Comparison of ENCODE assay signal across 1 cellular context in genomic region chr17:50459081-50459676, GRCh38.
TF ChIP-seq lines count a peak whose summit lies in the region.

No MANE protein-coding gene starts in this region.

TF ChIP-seq in HepG2, 621 proteins besides CTCF, POLR2A, EP300 and RAD21 (continued from another document and continues in another):
- TF ChIP-seq ZNF407 (CRISPR knock-in tag; IDR thresholded peaks at IDR 0.05; ENCODE audit: not compliant biosample characterization), result no peak
- TF ChIP-seq PITX1 (CRISPR knock-in tag; IDR thresholded peaks at IDR 0.05), result no peak
- TF ChIP-seq ZNF124 (CRISPR knock-in tag; IDR thresholded peaks at IDR 0.05), result no peak
- peak; percentile 44; the same call in 1 of the 2 replicates for TF ChIP-seq PPARG (CRISPR knock-in tag; conservative IDR thresholded peaks at IDR 0.05)
- TF ChIP-seq ZNF44 (CRISPR knock-in tag; IDR thresholded peaks at IDR 0.05), result no peak
- TF ChIP-seq HDAC1 (CRISPR knock-in tag; IDR thresholded peaks at IDR 0.05), result peak; percentile 83
- peak in 1 of 2 experiments; percentile 61; a peak in 2 of 4 replicates for TF ChIP-seq HMGXB4 (CRISPR knock-in tag; IDR thresholded peaks at IDR 0.05; ENCODE audit: borderline replicate concordance in 1 of 2, low read depth in 1 of 2)
- TF ChIP-seq NFE2 (CRISPR knock-in tag; IDR thresholded peaks at IDR 0.05), result no peak
- no peak for TF ChIP-seq TRIM22 (IDR thresholded peaks at IDR 0.05)
- TF ChIP-seq PAF1 (CRISPR knock-in tag; IDR thresholded peaks at IDR 0.05), result no peak
- no peak for TF ChIP-seq PHB2 (IDR thresholded peaks at IDR 0.05; ENCODE audit: partially characterized antibody)
- TF ChIP-seq THAP9 (CRISPR knock-in tag; IDR thresholded peaks at IDR 0.05; ENCODE audit: borderline replicate concordance), result peak; percentile 36; the same call in 1 of the 2 replicates
- TF ChIP-seq KDM5B (CRISPR knock-in tag; IDR thresholded peaks at IDR 0.05; ENCODE audit: borderline replicate concordance), result peak; percentile 23; the same call in 1 of the 2 replicates
- TF ChIP-seq PHF5A (CRISPR knock-in tag; IDR thresholded peaks at IDR 0.05; ENCODE audit: low read depth, unreplicated experiment), result peak; percentile 54
- TF ChIP-seq ELF1 (CRISPR knock-in tag; IDR thresholded peaks at IDR 0.05), result no peak; the same call in 1 of the 2 replicates
- peak; percentile 42 for TF ChIP-seq ATF2 (CRISPR knock-in tag; IDR thresholded peaks at IDR 0.05)
- TF ChIP-seq ZNF792 (CRISPR knock-in tag; IDR thresholded peaks at IDR 0.05), result peak; percentile 88
- TF ChIP-seq ZNF83 (CRISPR knock-in tag; IDR thresholded peaks at IDR 0.05; ENCODE audit: borderline replicate concordance), result no peak
- no peak for TF ChIP-seq SIX1 (CRISPR knock-in tag; IDR thresholded peaks at IDR 0.05; ENCODE audit: borderline replicate concordance)
- TF ChIP-seq ZBTB1 (CRISPR knock-in tag; IDR thresholded peaks at IDR 0.05; ENCODE audit: borderline replicate concordance), result no peak
- peak; percentile 48; the same call in 1 of the 2 replicates for TF ChIP-seq SALL2 (CRISPR knock-in tag; IDR thresholded peaks at IDR 0.05)
- TF ChIP-seq ZNF776 (CRISPR knock-in tag; IDR thresholded peaks at IDR 0.05), result peak; percentile 1; the same call in 1 of the 2 replicates
- TF ChIP-seq GZF1 (CRISPR knock-in tag; IDR thresholded peaks at IDR 0.05), result no peak
- TF ChIP-seq SNAPC4 (CRISPR knock-in tag; IDR thresholded peaks at IDR 0.05), result no peak
- TF ChIP-seq ZMYM4 (CRISPR knock-in tag; IDR thresholded peaks at IDR 0.05), result no peak
- TF ChIP-seq PREB (CRISPR knock-in tag; IDR thresholded peaks at IDR 0.05), result no peak
- no peak for TF ChIP-seq ZNF282 (IDR thresholded peaks at IDR 0.05; ENCODE audit: partially characterized antibody)
- TF ChIP-seq KAT8 (CRISPR knock-in tag; IDR thresholded peaks at IDR 0.05), result peak; percentile 66; the same call in 1 of the 2 replicates
- no peak for TF ChIP-seq DR1 (CRISPR knock-in tag; IDR thresholded peaks at IDR 0.05)
- peak; percentile 57; the same call in 1 of the 2 replicates for TF ChIP-seq ARNT2 (CRISPR knock-in tag; IDR thresholded peaks at IDR 0.05; ENCODE audit: low read depth)
- TF ChIP-seq ZNF235 (CRISPR knock-in tag; IDR thresholded peaks at IDR 0.05; ENCODE audit: borderline replicate concordance), result no peak
- no peak for TF ChIP-seq MAFK (conservative IDR thresholded peaks at IDR 0.05 in 1 of 2, IDR thresholded peaks at IDR 0.05 in 1 of 2; ENCODE audit: low read length in 2 of 2)
- no peak for TF ChIP-seq THYN1 (CRISPR knock-in tag; IDR thresholded peaks at IDR 0.05; ENCODE audit: borderline replicate concordance, low read depth)
- TF ChIP-seq MIER2 (CRISPR knock-in tag; IDR thresholded peaks at IDR 0.05), result peak; percentile 43; the same call in 1 of the 2 replicates
- no peak for TF ChIP-seq SNAPC5 (CRISPR knock-in tag; IDR thresholded peaks at IDR 0.05; ENCODE audit: borderline replicate concordance)
- TF ChIP-seq CREM (IDR thresholded peaks at IDR 0.05), result no peak; the same call in 1 of the 2 replicates
- no peak for TF ChIP-seq CREM (CRISPR knock-in tag; IDR thresholded peaks at IDR 0.05)
- TF ChIP-seq HHEX (CRISPR knock-in tag; IDR thresholded peaks at IDR 0.05), result no peak
- 0 out of 2 replicates have a peak, but pooled peaks have one; percentile 48 for TF ChIP-seq SRY (CRISPR knock-in tag; IDR thresholded peaks at IDR 0.05)
- TF ChIP-seq HOXA7 (CRISPR knock-in tag; IDR thresholded peaks at IDR 0.05), result no peak
